In the genomic region with DNA sequence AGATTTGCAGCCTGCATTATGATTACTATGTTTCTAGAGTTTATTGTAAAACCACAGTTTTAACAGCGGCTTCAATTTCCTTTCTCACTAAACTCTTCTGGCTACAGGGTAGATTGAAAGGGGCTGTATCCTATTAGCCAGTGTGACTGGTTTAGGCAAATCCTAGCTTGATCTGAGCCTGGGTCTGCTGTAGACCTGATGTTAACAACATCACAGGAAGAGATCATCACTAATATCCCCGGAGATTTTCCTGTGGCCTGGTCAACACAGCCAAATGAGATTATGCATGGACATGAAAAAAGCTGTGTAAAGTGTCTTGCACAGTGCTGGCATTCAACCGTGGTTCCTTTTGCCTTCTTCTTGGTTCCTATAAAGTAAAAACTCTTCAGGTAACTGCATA, we compare ENCODE assay signal across 20 cellular contexts. TPM values are rescaled to one million over a fixed set of nuclear protein-coding genes. Genes with fewer than 3 reads are reported as not detected.
A peak's percentile ranks its signal among the peaks of the same experiment; 100 is the strongest.
DNase-seq lines count a peak whose midpoint lies in the region; ATAC-seq and TF ChIP-seq lines count a peak whose summit lies in the region.
"Had no signal": no experiment of that assay in that cellular context is flagged by ENCODE, and none has a peak within 500 bp of the region (broad histone marks: within the 10 kb centered on the region; RNA-seq: fewer than 3 reads in every experiment).

No MANE protein-coding gene starts in this region.

- H3K27ac Mint-ChIP-seq in MCF 10A (ENCODE audit: low read depth, unreplicated experiment) (peak overlapping the region; percentile 33), naive B cell (peak overlapping the region in 4 of 6 donors; percentile 38 to 86 (median 59))

- no peak overlapping the region for H2AFZ ChIP-seq in mammary epithelial cell (ENCODE audit: low read depth, low read length)

- H3K79me2 ChIP-seq in mammary epithelial cell (ENCODE audit: insufficient read depth, low read length) = no peaks in the 10 kb centered on the region

- H3K27me3 Mint-ChIP-seq in MCF 10A (ENCODE audit: insufficient read depth, unreplicated experiment) (no peaks in the 10 kb centered on the region), naive B cell (no peaks in the 10 kb centered on the region)

- DNase-seq in MCF 10A (ENCODE audit: unreplicated experiment) (no peak), mammary epithelial cell (no peak), esophagus muscularis mucosa (ENCODE audit: extremely low spot score) (peak; percentile 47), naive B cell (no peak), stomach (no peak), EL (no peak), putamen (ENCODE audit: low spot score) (no peak), GM03348 (ENCODE audit: low spot score) (no peak)
- DNase-seq: 8988T, COR-L47, DMS153, MG63, NCI-H1092 treated with DMSO at 0.1 percent for 48 hours, NCI-H187, NCI-H2171, NCI-H446 treated with DMSO at 0.1 percent for 48 hours, NCI-H774, Peyer's patch had no signal

- no peak overlapping the region for H3K27ac ChIP-seq in mammary epithelial cell (ENCODE audit: insufficient read depth, low read depth, low read length)
- peak overlapping the region; percentile 13 to 99 (median 55) for H3K27ac ChIP-seq in esophagus muscularis mucosa (replicated peaks in 1 of 4)
- H3K27ac ChIP-seq in stomach = peak overlapping the region in 4 of 5 donors; percentile 4 to 96 (median 18)
- H3K27ac ChIP-seq: C4-2B, KMS-11, Peyer's patch had no signal

- BruUV-seq in MCF 10A (replicated peaks; lab: Mats Ljungman, UMichigan) = no TSS peak
- BruUV-seq in mammary epithelial cell (replicated peaks; lab: Mats Ljungman, UMichigan) = no TSS peak

- H3K4me2 ChIP-seq in mammary epithelial cell (ENCODE audit: insufficient read depth, low read depth, low read length) = no peak overlapping the region
- H3K4me2 ChIP-seq: KMS-11 had no signal

- dilution Hi-C loops in mammary epithelial cell (cut with HindIII; ENCODE audit: low sequenced_read_pairs) = loop anchor here (10.0 kb wide), 1 partner anchor 68 kb away; no protein-coding TSS in a partner anchor

- in situ Hi-C loops in mammary epithelial cell (cut with MboI; ENCODE audit: low sequenced_read_pairs in 2 of 2) = no loop called here

- no peak for TF ChIP-seq POLR2A in esophagus muscularis mucosa (IDR thresholded peaks at IDR 0.05; ENCODE audit: low read depth)
- TF ChIP-seq POLR2A in stomach (IDR thresholded peaks at IDR 0.05) = no peak

- TF ChIP-seq EP300 in esophagus muscularis mucosa (IDR thresholded peaks at IDR 0.05) (no peak), stomach (IDR thresholded peaks at IDR 0.05) (no peak)

- H3K9me3 Mint-ChIP-seq in MCF 10A (ENCODE audit: unreplicated experiment) (no peaks in the 10 kb centered on the region), naive B cell (no peaks in the 10 kb centered on the region)

- H3K27me3 ChIP-seq in mammary epithelial cell (ENCODE audit: insufficient read depth, low read length) (no peaks in the 10 kb centered on the region), esophagus muscularis mucosa (no peaks in the 10 kb centered on the region), stomach (no peaks in the 10 kb centered on the region)
- H3K27me3 ChIP-seq: MG63, Peyer's patch had no signal

- no peak overlapping the region for H3K9ac ChIP-seq in mammary epithelial cell (ENCODE audit: insufficient read depth, low read length)
- H3K9ac ChIP-seq: KMS-11 had no signal

- 97% methylated on average over 3 of the region's 3 CpGs for WGBS in mammary epithelial cell (ENCODE audit: low coverage, missing lambda C conversion rate)
- WGBS in esophagus muscularis mucosa = 86% methylated on average over 3 of the region's 3 CpGs
- 75 to 88% (median 83%) methylated on average over 3 of the region's 3 CpGs for WGBS in stomach, 5 donors

- H3K4me1 ChIP-seq in mammary epithelial cell (ENCODE audit: insufficient read depth, low read length) (peaks cover 22% of the 10 kb centered on the region), esophagus muscularis mucosa (peaks cover 6 to 53% (median 37%) of the 10 kb centered on the region in 4 donors), stomach (peaks cover 0 to 40% (median 22%) of the 10 kb centered on the region in 4 donors)
- H3K4me1 ChIP-seq: Peyer's patch had no signal

- H3K36me3 ChIP-seq in mammary epithelial cell (ENCODE audit: insufficient read depth, low read length) (peaks cover 4% of the 10 kb centered on the region), esophagus muscularis mucosa (peaks cover 41 to 99% (median 82%) of the 10 kb centered on the region in 4 donors), stomach (peaks cover under 1 to 99% (median 94%) of the 10 kb centered on the region in 4 donors)

- POLR2A ChIA-PET in MCF 10A (lab: Yijun Ruan, JAX) = interaction anchor here (0.7 to 3.0 kb wide), 6 partner anchors 20 to 50 kb away, joined by 3 to 9 read pairs (median 3); no protein-coding TSS in a partner anchor

- H3K9me3 ChIP-seq in mammary epithelial cell (replicated peaks; ENCODE audit: insufficient read depth, low read length) (no peaks in the 10 kb centered on the region), esophagus muscularis mucosa (no peaks in the 10 kb centered on the region), stomach (no peaks in the 10 kb centered on the region)
- H3K9me3 ChIP-seq: MG63, Peyer's patch had no signal

- no peak for ATAC-seq in naive B cell (ENCODE audit: low read depth in 2 of 2)

- CTCF ChIA-PET in MCF 10A (lab: Yijun Ruan, JAX) (interaction anchor here (0.7 to 1.9 kb wide), 5 partner anchors 14 to 66 kb away, joined by 3 to 8 read pairs (median 3); no protein-coding TSS in a partner anchor), mammary epithelial cell (lab: Charles Lee; ENCODE audit: low non-redundant PET) (no interaction called here)

- H3K4me3 Mint-ChIP-seq in MCF 10A (ENCODE audit: unreplicated experiment) (no peak overlapping the region), naive B cell (no peak overlapping the region)

- H3K4me3 ChIP-seq in mammary epithelial cell (replicated peaks in 1 of 3; ENCODE audit: insufficient read depth in 1 of 3, low read depth in 2 of 3, low read length in 3 of 3) (no peak overlapping the region), esophagus muscularis mucosa (no peak overlapping the region), stomach (no peak overlapping the region)
- H3K4me3 ChIP-seq: MG63, Peyer's patch had no signal

- no peak for TF ChIP-seq CTCF in MCF 10A (IDR thresholded peaks at IDR 0.05; ENCODE audit: unreplicated experiment)
- TF ChIP-seq CTCF in mammary epithelial cell (conservative IDR thresholded peaks at IDR 0.05 in 1 of 2, IDR thresholded peaks at IDR 0.05 in 1 of 2; ENCODE audit: extremely low read depth in 1 of 2, insufficient read depth in 1 of 2, low read depth in 1 of 2, low read length in 2 of 2) = no peak
- no peak for TF ChIP-seq CTCF in esophagus muscularis mucosa (IDR thresholded peaks at IDR 0.05)
- no peak for TF ChIP-seq CTCF in stomach (IDR thresholded peaks at IDR 0.05)

- peaks cover 99% of the 10 kb centered on the region for H3K36me3 Mint-ChIP-seq in MCF 10A (ENCODE audit: insufficient read depth, unreplicated experiment)
- peaks cover 6 to 8% of the 10 kb centered on the region in 2 donors for H3K36me3 Mint-ChIP-seq in naive B cell

- no peaks in the 10 kb centered on the region for H4K20me1 ChIP-seq in mammary epithelial cell (ENCODE audit: insufficient read depth, low read length)

- peaks cover 13% of the 10 kb centered on the region for H3K4me1 Mint-ChIP-seq in MCF 10A (ENCODE audit: insufficient read depth, unreplicated experiment)
- peaks cover 11 to 16% (median 12%) of the 10 kb centered on the region in 3 donors for H3K4me1 Mint-ChIP-seq in naive B cell

- intact Hi-C loops in MCF 10A (cut with micrococcal nuclease) (no loop called here), mammary epithelial cell (cut with micrococcal nuclease) (no loop called here), esophagus muscularis mucosa (cut with DNase I) (no loop called here), stomach (cut with DNase I; ENCODE audit: low total_unique reads) (no loop called here)

RNA-seq across cellular contexts. Expression of a gene that starts 33.3 kb away (rescaled TPM):
- total RNA-seq in MCF 10A (2022) (200 and 231 TPM in 2 replicates), mammary epithelial cell (100 to 1,000 TPM in 1 of 2 donors, 10 to 100 TPM in 1; 80.3 to 124 TPM), esophagus muscularis mucosa (100 to 1,000 TPM; 250 to 554 (median 444) TPM), stomach (100 to 1,000 TPM in 4 of 5 donors, 10 to 100 TPM in 1; 85.7 to 238 (median 137) TPM)
- polyA plus RNA-seq in mammary epithelial cell (71.7 TPM), naive B cell (ENCODE audit: low read depth in 6 of 6) (10 to 100 TPM in 4 of 6 donors, 1 to 10 TPM in 2; 7.3 to 18.2 (median 11.7) TPM), stomach (100 to 1,000 TPM in 1 of 3 donors, 10 to 100 TPM in 2; 35.3 to 174 (median 45.6) TPM)
- polyA minus RNA-seq in mammary epithelial cell = 41.9 TPM
